In the genomic region with DNA sequence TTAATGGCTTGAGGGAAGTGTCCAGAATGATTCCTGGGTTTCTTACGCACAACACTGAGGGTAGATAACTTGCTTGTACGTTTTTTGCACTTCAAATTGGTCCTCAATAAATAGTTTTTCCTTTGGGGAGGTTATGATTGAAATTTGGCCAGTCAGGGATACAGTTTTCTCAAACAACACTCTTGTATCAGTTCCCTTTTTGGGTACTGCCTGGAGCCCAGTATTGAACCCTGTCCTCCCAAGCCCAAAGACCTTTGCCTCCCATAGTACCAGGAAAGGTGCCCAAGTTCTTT, we compare ENCODE assay signal across 8 cellular contexts. TPM values are rescaled to one million over a fixed set of nuclear protein-coding genes. Genes with fewer than 3 reads are reported as not detected.
DNase-seq lines count a peak whose midpoint lies in the region; ATAC-seq and TF ChIP-seq lines count a peak whose summit lies in the region.

No MANE protein-coding gene starts in this region.

- no peak for TF ChIP-seq CTCF in OCI-LY1 (IDR thresholded peaks at IDR 0.05; ENCODE audit: low read length)
- no peak for TF ChIP-seq CTCF in endodermal cell (conservative IDR thresholded peaks at IDR 0.05)
- no peak for TF ChIP-seq CTCF in neutrophil (IDR thresholded peaks at IDR 0.05)

- no peak for ATAC-seq in CD4-positive, CD25-positive, alpha-beta regulatory T cell (ENCODE audit: low read depth in 2 of 2)
- no peak for ATAC-seq in GM18873 (IDR thresholded peaks at IDR 0.05; ENCODE audit: low FRiP score, unreplicated experiment)

- H3K9me3 Mint-ChIP-seq in CD4-positive, CD25-positive, alpha-beta regulatory T cell, result no peaks in the 10 kb centered on the region
- no peaks in the 10 kb centered on the region for H3K9me3 Mint-ChIP-seq in endodermal cell

- no peak for DNase-seq in CD4-positive, CD25-positive, alpha-beta regulatory T cell
- DNase-seq in endodermal cell, result no peak
- DNase-seq in EL, result no peak
- DNase-seq in pons (ENCODE audit: low spot score), result no peak
- DNase-seq in RPMI8226, result no peak

- no peaks in the 10 kb centered on the region for H3F3A ChIP-seq in OCI-LY1 (ENCODE audit: insufficient read depth, low read length)

- no peaks in the 10 kb centered on the region for H3K27me3 ChIP-seq in CD4-positive, CD25-positive, alpha-beta regulatory T cell (ENCODE audit: control insufficient read depth, insufficient read depth, low read length)
- H3K27me3 ChIP-seq in OCI-LY1 (ENCODE audit: insufficient read depth, low read length), result no peaks in the 10 kb centered on the region
- no peaks in the 10 kb centered on the region for H3K27me3 ChIP-seq in endodermal cell (ENCODE audit: control insufficient read depth, insufficient read depth, low read length, poor library complexity, severe bottlenecking)
- no peaks in the 10 kb centered on the region for H3K27me3 ChIP-seq in neutrophil

- peak overlapping the region; percentile 95 to 96 (median 96) for H3K4me3 Mint-ChIP-seq in CD4-positive, CD25-positive, alpha-beta regulatory T cell
- H3K4me3 Mint-ChIP-seq in endodermal cell, result peak overlapping the region; percentile 98

- peaks cover 18% of the 10 kb centered on the region for H3K27me3 Mint-ChIP-seq in CD4-positive, CD25-positive, alpha-beta regulatory T cell
- H3K27me3 Mint-ChIP-seq in endodermal cell (ENCODE audit: insufficient read depth), result no peaks in the 10 kb centered on the region

- peak overlapping the region; percentile 80 for H3K4me2 ChIP-seq in OCI-LY1 (ENCODE audit: low read length)

- H3K4me3 ChIP-seq in CD4-positive, CD25-positive, alpha-beta regulatory T cell (ENCODE audit: low read depth, low read length), result peak overlapping the region; percentile 84
- H3K4me3 ChIP-seq in OCI-LY1 (ENCODE audit: low read depth, low read length, poor library complexity, severe bottlenecking) (peak overlapping the region; percentile 81), endodermal cell (ENCODE audit: low read length) (peak overlapping the region; percentile 89), neutrophil (ENCODE audit: low read depth in 1 of 2, low read length in 1 of 2) (peak overlapping the region; percentile 74 to 84)

- H3K27ac ChIP-seq in CD4-positive, CD25-positive, alpha-beta regulatory T cell (ENCODE audit: insufficient read depth, low read length, poor library complexity, severe bottlenecking), result peak overlapping the region; percentile 74
- H3K27ac ChIP-seq in OCI-LY1 (ENCODE audit: low read depth, low read length, poor library complexity, severe bottlenecking) (peak overlapping the region; percentile 81), endodermal cell (ENCODE audit: low read depth, low read length) (peak overlapping the region; percentile 96), neutrophil (peak overlapping the region; percentile 79)

- no peaks in the 10 kb centered on the region for H4K20me1 ChIP-seq in OCI-LY1 (ENCODE audit: insufficient read depth, low read length)

- H2AFZ ChIP-seq in OCI-LY1 (ENCODE audit: low read length), result peak overlapping the region; percentile 86

- no peaks in the 10 kb centered on the region for H3K9me2 ChIP-seq in OCI-LY1 (ENCODE audit: low read depth, low read length)

- peaks cover 14% of the 10 kb centered on the region for H3K4me1 ChIP-seq in CD4-positive, CD25-positive, alpha-beta regulatory T cell (ENCODE audit: control insufficient read depth, insufficient read depth, low read length, poor library complexity, severe bottlenecking)
- peaks cover 29% of the 10 kb centered on the region for H3K4me1 ChIP-seq in OCI-LY1 (ENCODE audit: insufficient read depth, low read length, severe bottlenecking)
- H3K4me1 ChIP-seq in endodermal cell (ENCODE audit: control insufficient read depth, insufficient read depth, low read length), result no peaks in the 10 kb centered on the region
- peaks cover 5 to 16% of the 10 kb centered on the region in 2 experiments for H3K4me1 ChIP-seq in neutrophil (ENCODE audit: control insufficient read depth in 1 of 2, insufficient read depth in 1 of 2, low read depth in 1 of 2, low read length in 1 of 2)

- peaks cover 19% of the 10 kb centered on the region for H3K79me2 ChIP-seq in OCI-LY1 (ENCODE audit: insufficient read depth, low read length)

- peak overlapping the region; percentile 91 to 98 (median 96) for H3K27ac Mint-ChIP-seq in CD4-positive, CD25-positive, alpha-beta regulatory T cell
- peak overlapping the region; percentile 94 for H3K27ac Mint-ChIP-seq in endodermal cell

- no peaks in the 10 kb centered on the region for H3K9me3 ChIP-seq in CD4-positive, CD25-positive, alpha-beta regulatory T cell (ENCODE audit: control insufficient read depth in 2 of 2, low read length in 2 of 2)
- H3K9me3 ChIP-seq in OCI-LY1 (ENCODE audit: low read length) (no peaks in the 10 kb centered on the region), endodermal cell (ENCODE audit: control insufficient read depth, low read length) (no peaks in the 10 kb centered on the region), neutrophil (no peaks in the 10 kb centered on the region)

- peaks cover 3% of the 10 kb centered on the region for H3K36me3 Mint-ChIP-seq in CD4-positive, CD25-positive, alpha-beta regulatory T cell
- peaks cover 17% of the 10 kb centered on the region for H3K36me3 Mint-ChIP-seq in endodermal cell (ENCODE audit: low read depth)

- peak overlapping the region; percentile 91 for H3K9ac ChIP-seq in OCI-LY1 (ENCODE audit: low read length)
- H3K9ac ChIP-seq in endodermal cell (ENCODE audit: extremely low read depth, low read length, poor library complexity, severe bottlenecking), result no peak overlapping the region

- 40 to 70% methylated on average over 1 to 2 of the region's 2 CpGs for WGBS in endodermal cell (ENCODE audit: insufficient coverage in 1 of 2, insufficient read length in 1 of 2), 2 experiments

- peaks cover 13 to 35% (median 22%) of the 10 kb centered on the region in 4 donors for H3K4me1 Mint-ChIP-seq in CD4-positive, CD25-positive, alpha-beta regulatory T cell
- peaks cover 14% of the 10 kb centered on the region for H3K4me1 Mint-ChIP-seq in endodermal cell

- H3K36me3 ChIP-seq in CD4-positive, CD25-positive, alpha-beta regulatory T cell (ENCODE audit: control insufficient read depth, insufficient read depth, low read length), result no peaks in the 10 kb centered on the region
- H3K36me3 ChIP-seq in OCI-LY1 (ENCODE audit: insufficient read depth, low read length), result no peaks in the 10 kb centered on the region
- peaks cover 11% of the 10 kb centered on the region for H3K36me3 ChIP-seq in endodermal cell (ENCODE audit: control insufficient read depth, insufficient read depth, low read length)
- H3K36me3 ChIP-seq in neutrophil, result no peaks in the 10 kb centered on the region

RNA-seq across cellular contexts. Expression of gene PHACTR4, which starts 0.4 kb away (rescaled TPM):
- total RNA-seq in CD4-positive, CD25-positive, alpha-beta regulatory T cell, result 29.4 TPM
- 1 to 10 TPM; 4.9 to 8.2 (median 5.0) TPM for polyA plus RNA-seq in CD4-positive, CD25-positive, alpha-beta regulatory T cell
- 10 to 100 TPM; 49.9 to 65.0 TPM for total RNA-seq in endodermal cell
- polyA plus RNA-seq in endodermal cell (2013, experiment 1 of 2), result 45.7 TPM
- 47.7 TPM for polyA plus RNA-seq in endodermal cell (2013, experiment 2 of 2)

RNA-seq across cellular contexts. Expression of gene MED18, which starts 40.3 kb away (rescaled TPM):
- total RNA-seq in CD4-positive, CD25-positive, alpha-beta regulatory T cell, result 5.2 TPM
- 10 to 100 TPM in 2 of 4 donors, 1 to 10 TPM in 2; 7.0 to 12.7 (median 9.2) TPM for polyA plus RNA-seq in CD4-positive, CD25-positive, alpha-beta regulatory T cell
- 10 to 100 TPM; 15.5 to 18.4 TPM for total RNA-seq in endodermal cell
- 15.8 TPM for polyA plus RNA-seq in endodermal cell (2013, experiment 1 of 2)
- 14.4 TPM for polyA plus RNA-seq in endodermal cell (2013, experiment 2 of 2)
